1 cellular context compared by ENCODE assay signal in the genomic region with DNA sequence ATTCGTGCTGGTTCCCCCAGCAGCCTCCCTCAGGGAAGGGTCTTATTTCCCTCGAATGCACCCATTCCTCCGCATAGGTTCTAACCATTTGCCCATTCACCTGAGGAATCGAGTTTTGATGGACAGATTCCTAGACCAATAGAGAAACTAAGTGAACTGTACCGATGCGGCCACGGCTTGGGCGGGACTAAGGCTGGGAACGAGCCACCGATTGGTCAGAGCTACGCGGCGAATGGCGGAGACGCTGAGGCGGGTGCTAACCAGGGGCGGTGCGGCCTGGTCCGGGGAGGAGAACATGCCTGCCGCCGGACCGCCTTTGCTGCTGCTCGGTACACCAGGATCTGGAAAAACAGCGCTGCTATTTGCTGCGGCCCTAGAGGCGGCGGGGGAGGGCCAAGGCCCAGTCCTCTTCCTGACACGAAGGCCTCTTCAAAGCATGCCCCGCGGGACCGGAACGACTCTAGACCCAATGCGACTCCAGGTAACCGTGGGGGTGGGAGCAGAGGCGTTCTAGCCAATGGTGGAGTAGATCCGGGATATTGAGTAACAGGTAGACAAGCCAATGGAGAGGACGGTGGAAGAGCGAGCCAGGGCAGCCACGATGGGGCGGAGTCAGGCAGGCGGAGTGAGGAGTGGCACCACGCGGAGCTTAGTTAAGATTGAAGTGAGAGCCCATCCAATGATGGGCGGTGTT.
TF ChIP-seq lines count a peak whose summit lies in the region.

A gene with protein sequence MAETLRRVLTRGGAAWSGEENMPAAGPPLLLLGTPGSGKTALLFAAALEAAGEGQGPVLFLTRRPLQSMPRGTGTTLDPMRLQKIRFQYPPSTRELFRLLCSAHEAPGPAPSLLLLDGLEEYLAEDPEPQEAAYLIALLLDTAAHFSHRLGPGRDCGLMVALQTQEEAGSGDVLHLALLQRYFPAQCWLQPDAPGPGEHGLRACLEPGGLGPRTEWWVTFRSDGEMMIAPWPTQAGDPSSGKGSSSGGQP (plus strand): TSS at position 218 of the 694 bp plus-strand sequence. CDS start 15 bp downstream, at position 233.

TF ChIP-seq in HepG2, 621 proteins besides CTCF, POLR2A, EP300 and RAD21 (continued from another document and continues in another):
- TF ChIP-seq, protein P1, sequence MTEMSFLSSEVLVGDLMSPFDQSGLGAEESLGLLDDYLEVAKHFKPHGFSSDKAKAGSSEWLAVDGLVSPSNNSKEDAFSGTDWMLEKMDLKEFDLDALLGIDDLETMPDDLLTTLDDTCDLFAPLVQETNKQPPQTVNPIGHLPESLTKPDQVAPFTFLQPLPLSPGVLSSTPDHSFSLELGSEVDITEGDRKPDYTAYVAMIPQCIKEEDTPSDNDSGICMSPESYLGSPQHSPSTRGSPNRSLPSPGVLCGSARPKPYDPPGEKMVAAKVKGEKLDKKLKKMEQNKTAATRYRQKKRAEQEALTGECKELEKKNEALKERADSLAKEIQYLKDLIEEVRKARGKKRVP (CRISPR knock-in tag; IDR thresholded peaks at IDR 0.05) = 0 out of 4 replicates have a peak, but pooled peaks of 1 of the 2 experiments have one; percentile 40
- no peak for TF ChIP-seq ZSCAN12 (CRISPR knock-in tag; IDR thresholded peaks at IDR 0.05)
- TF ChIP-seq PCBP1 (IDR thresholded peaks at IDR 0.05; ENCODE audit: borderline replicate concordance, low read depth, low read length) = no peak
- TF ChIP-seq GABPB1 (CRISPR knock-in tag; IDR thresholded peaks at IDR 0.05) = peak; percentile 92
- TF ChIP-seq, protein P2, sequence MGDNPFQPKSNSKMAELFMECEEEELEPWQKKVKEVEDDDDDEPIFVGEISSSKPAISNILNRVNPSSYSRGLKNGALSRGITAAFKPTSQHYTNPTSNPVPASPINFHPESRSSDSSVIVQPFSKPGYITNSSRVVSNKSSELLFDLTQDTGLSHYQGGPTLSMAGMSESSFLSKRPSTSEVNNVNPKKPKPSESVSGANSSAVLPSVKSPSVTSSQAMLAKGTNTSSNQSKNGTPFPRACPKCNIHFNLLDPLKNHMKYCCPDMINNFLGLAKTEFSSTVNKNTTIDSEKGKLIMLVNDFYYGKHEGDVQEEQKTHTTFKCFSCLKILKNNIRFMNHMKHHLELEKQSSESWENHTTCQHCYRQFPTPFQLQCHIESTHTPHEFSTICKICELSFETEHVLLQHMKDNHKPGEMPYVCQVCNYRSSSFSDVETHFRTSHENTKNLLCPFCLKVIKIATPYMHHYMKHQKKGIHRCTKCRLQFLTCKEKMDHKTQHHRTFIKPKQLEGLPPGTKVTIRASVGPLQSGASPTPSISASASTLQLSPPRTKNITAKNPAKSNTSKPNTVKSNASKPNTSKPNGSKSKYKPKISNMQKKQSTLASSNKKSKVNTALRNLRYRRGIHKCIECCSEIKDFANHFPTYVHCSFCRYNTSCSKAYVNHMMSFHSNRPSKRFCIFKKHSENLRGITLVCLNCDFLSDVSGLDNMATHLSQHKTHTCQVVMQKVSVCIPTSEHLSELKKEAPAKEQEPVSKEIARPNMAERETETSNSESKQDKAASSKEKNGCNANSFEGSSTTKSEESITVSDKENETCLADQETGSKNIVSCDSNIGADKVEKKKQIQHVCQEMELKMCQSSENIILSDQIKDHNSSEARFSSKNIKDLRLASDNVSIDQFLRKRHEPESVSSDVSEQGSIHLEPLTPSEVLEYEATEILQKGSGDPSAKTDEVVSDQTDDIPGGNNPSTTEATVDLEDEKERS (CRISPR knock-in tag; IDR thresholded peaks at IDR 0.05) = 0 out of 2 replicates have a peak, but pooled peaks have one; percentile 42
- TF ChIP-seq ZNF747 (CRISPR knock-in tag; IDR thresholded peaks at IDR 0.05; ENCODE audit: borderline replicate concordance) = no peak
- TF ChIP-seq SNAI1 (CRISPR knock-in tag; IDR thresholded peaks at IDR 0.05; ENCODE audit: borderline replicate concordance) = no peak
- TF ChIP-seq MBD4 (IDR thresholded peaks at IDR 0.05; ENCODE audit: borderline replicate concordance, low read length) = no peak
- TF ChIP-seq ZNF30 (CRISPR knock-in tag; IDR thresholded peaks at IDR 0.05) = no peak
- peak; percentile 77; the same call in 1 of the 2 replicates for TF ChIP-seq EEA1 (CRISPR knock-in tag; IDR thresholded peaks at IDR 0.05; ENCODE audit: borderline replicate concordance)
- no peak for TF ChIP-seq ZNF234 (CRISPR knock-in tag; conservative IDR thresholded peaks at IDR 0.05)
- TF ChIP-seq ATM (IDR thresholded peaks at IDR 0.05; ENCODE audit: borderline replicate concordance) = no peak
- no peak for TF ChIP-seq PAF1 (CRISPR knock-in tag; IDR thresholded peaks at IDR 0.05)
- TF ChIP-seq ZSCAN20 (CRISPR knock-in tag; IDR thresholded peaks at IDR 0.05; ENCODE audit: borderline replicate concordance) = no peak
- TF ChIP-seq KLF9 (CRISPR knock-in tag; IDR thresholded peaks at IDR 0.05; ENCODE audit: low read depth) = no peak
- TF ChIP-seq SMAD9 (CRISPR knock-in tag; IDR thresholded peaks at IDR 0.05) = no peak
- no peak for TF ChIP-seq SRSF9 (IDR thresholded peaks at IDR 0.05; ENCODE audit: borderline replicate concordance, insufficient read depth, low read depth, low read length, poor library complexity, severe bottlenecking)
- TF ChIP-seq SSRP1 (CRISPR knock-in tag; IDR thresholded peaks at IDR 0.05) = no peak
- peak; percentile 40; the same call in 1 of the 2 replicates for TF ChIP-seq HDAC1 (CRISPR knock-in tag; IDR thresholded peaks at IDR 0.05)
- TF ChIP-seq, protein P3, sequence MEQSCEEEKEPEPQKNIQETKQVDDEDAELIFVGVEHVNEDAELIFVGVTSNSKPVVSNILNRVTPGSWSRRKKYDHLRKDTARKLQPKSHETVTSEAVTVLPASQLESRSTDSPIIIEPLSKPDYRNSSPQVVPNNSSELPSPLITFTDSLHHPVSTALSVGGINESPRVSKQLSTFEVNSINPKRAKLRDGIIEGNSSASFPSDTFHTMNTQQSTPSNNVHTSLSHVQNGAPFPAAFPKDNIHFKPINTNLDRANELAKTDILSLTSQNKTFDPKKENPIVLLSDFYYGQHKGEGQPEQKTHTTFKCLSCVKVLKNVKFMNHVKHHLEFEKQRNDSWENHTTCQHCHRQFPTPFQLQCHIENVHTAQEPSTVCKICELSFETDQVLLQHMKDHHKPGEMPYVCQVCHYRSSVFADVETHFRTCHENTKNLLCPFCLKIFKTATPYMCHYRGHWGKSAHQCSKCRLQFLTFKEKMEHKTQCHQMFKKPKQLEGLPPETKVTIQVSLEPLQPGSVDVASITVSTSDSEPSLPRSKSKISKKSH (CRISPR knock-in tag; IDR thresholded peaks at IDR 0.05; ENCODE audit: borderline replicate concordance) = peak; percentile 98
- TF ChIP-seq NR2F6 (IDR thresholded peaks at IDR 0.05) = no peak
- TF ChIP-seq NR2F6 (CRISPR knock-in tag; IDR thresholded peaks at IDR 0.05) = no peak; the same call in 1 of the 2 replicates
- TF ChIP-seq ZBTB21 (CRISPR knock-in tag; IDR thresholded peaks at IDR 0.05) = no peak
- TF ChIP-seq AGO1 (IDR thresholded peaks at IDR 0.05; ENCODE audit: low read depth, low read length, poor library complexity, severe bottlenecking) = no peak
- TF ChIP-seq HNF4A (CRISPR knock-in tag; IDR thresholded peaks at IDR 0.05) = no peak
- TF ChIP-seq, protein P4, sequence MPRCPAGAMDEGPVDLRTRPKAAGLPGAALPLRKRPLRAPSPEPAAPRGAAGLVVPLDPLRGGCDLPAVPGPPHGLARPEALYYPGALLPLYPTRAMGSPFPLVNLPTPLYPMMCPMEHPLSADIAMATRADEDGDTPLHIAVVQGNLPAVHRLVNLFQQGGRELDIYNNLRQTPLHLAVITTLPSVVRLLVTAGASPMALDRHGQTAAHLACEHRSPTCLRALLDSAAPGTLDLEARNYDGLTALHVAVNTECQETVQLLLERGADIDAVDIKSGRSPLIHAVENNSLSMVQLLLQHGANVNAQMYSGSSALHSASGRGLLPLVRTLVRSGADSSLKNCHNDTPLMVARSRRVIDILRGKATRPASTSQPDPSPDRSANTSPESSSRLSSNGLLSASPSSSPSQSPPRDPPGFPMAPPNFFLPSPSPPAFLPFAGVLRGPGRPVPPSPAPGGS (CRISPR knock-in tag; IDR thresholded peaks at IDR 0.05) = peak; percentile 92
- TF ChIP-seq MTA3 (CRISPR knock-in tag; IDR thresholded peaks at IDR 0.05) = no peak
- TF ChIP-seq POGZ (CRISPR knock-in tag; IDR thresholded peaks at IDR 0.05) = no peak
- TF ChIP-seq SOX13 (IDR thresholded peaks at IDR 0.05) = no peak
- TF ChIP-seq SOX13 (CRISPR knock-in tag; conservative IDR thresholded peaks at IDR 0.05 in 1 of 2, IDR thresholded peaks at IDR 0.05 in 1 of 2) = no peak
- 0 out of 2 replicates have a peak, but pooled peaks have one; percentile 54 for TF ChIP-seq KLF12 (CRISPR knock-in tag; IDR thresholded peaks at IDR 0.05; ENCODE audit: borderline replicate concordance)
- TF ChIP-seq HNF4G (IDR thresholded peaks at IDR 0.05; ENCODE audit: borderline replicate concordance, low read depth, low read length) = no peak
- TF ChIP-seq HNF4G (CRISPR knock-in tag; IDR thresholded peaks at IDR 0.05; ENCODE audit: borderline replicate concordance, low read depth) = no peak
- TF ChIP-seq PHF8 (CRISPR knock-in tag; IDR thresholded peaks at IDR 0.05) = peak; percentile 99
- TF ChIP-seq SUZ12 (IDR thresholded peaks at IDR 0.05; ENCODE audit: low read depth, low read length) = no peak
- no peak for TF ChIP-seq POLR2AphosphoS2 (IDR thresholded peaks at IDR 0.05; ENCODE audit: low read depth, low read length)
- TF ChIP-seq NR2F2 (IDR thresholded peaks at IDR 0.05; ENCODE audit: borderline replicate concordance, low read depth) = no peak
- TF ChIP-seq, protein P5, sequence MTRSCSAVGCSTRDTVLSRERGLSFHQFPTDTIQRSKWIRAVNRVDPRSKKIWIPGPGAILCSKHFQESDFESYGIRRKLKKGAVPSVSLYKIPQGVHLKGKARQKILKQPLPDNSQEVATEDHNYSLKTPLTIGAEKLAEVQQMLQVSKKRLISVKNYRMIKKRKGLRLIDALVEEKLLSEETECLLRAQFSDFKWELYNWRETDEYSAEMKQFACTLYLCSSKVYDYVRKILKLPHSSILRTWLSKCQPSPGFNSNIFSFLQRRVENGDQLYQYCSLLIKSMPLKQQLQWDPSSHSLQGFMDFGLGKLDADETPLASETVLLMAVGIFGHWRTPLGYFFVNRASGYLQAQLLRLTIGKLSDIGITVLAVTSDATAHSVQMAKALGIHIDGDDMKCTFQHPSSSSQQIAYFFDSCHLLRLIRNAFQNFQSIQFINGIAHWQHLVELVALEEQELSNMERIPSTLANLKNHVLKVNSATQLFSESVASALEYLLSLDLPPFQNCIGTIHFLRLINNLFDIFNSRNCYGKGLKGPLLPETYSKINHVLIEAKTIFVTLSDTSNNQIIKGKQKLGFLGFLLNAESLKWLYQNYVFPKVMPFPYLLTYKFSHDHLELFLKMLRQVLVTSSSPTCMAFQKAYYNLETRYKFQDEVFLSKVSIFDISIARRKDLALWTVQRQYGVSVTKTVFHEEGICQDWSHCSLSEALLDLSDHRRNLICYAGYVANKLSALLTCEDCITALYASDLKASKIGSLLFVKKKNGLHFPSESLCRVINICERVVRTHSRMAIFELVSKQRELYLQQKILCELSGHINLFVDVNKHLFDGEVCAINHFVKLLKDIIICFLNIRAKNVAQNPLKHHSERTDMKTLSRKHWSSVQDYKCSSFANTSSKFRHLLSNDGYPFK (CRISPR knock-in tag; IDR thresholded peaks at IDR 0.05; ENCODE audit: borderline replicate concordance) = peak; percentile 71; the same call in 1 of the 2 replicates
- TF ChIP-seq NFYB (CRISPR knock-in tag; IDR thresholded peaks at IDR 0.05) = peak; percentile 85
- TF ChIP-seq, protein P6, sequence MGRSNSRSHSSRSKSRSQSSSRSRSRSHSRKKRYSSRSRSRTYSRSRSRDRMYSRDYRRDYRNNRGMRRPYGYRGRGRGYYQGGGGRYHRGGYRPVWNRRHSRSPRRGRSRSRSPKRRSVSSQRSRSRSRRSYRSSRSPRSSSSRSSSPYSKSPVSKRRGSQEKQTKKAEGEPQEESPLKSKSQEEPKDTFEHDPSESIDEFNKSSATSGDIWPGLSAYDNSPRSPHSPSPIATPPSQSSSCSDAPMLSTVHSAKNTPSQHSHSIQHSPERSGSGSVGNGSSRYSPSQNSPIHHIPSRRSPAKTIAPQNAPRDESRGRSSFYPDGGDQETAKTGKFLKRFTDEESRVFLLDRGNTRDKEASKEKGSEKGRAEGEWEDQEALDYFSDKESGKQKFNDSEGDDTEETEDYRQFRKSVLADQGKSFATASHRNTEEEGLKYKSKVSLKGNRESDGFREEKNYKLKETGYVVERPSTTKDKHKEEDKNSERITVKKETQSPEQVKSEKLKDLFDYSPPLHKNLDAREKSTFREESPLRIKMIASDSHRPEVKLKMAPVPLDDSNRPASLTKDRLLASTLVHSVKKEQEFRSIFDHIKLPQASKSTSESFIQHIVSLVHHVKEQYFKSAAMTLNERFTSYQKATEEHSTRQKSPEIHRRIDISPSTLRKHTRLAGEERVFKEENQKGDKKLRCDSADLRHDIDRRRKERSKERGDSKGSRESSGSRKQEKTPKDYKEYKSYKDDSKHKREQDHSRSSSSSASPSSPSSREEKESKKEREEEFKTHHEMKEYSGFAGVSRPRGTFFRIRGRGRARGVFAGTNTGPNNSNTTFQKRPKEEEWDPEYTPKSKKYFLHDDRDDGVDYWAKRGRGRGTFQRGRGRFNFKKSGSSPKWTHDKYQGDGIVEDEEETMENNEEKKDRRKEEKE (IDR thresholded peaks at IDR 0.05) = no peak
- no peak for TF ChIP-seq ZNF577 (CRISPR knock-in tag; IDR thresholded peaks at IDR 0.05; ENCODE audit: borderline replicate concordance, low read depth)
- TF ChIP-seq MAZ (IDR thresholded peaks at IDR 0.05; ENCODE audit: borderline replicate concordance, low read depth, low read length) = 0 out of 2 replicates have a peak, but pooled peaks have one; percentile 22
- peak; percentile 84 for TF ChIP-seq MAZ (CRISPR knock-in tag; IDR thresholded peaks at IDR 0.05; ENCODE audit: low read depth)
- TF ChIP-seq, protein P7, sequence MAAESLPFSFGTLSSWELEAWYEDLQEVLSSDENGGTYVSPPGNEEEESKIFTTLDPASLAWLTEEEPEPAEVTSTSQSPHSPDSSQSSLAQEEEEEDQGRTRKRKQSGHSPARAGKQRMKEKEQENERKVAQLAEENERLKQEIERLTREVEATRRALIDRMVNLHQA (CRISPR knock-in tag; IDR thresholded peaks at IDR 0.05) = no peak
- TF ChIP-seq, protein P8, sequence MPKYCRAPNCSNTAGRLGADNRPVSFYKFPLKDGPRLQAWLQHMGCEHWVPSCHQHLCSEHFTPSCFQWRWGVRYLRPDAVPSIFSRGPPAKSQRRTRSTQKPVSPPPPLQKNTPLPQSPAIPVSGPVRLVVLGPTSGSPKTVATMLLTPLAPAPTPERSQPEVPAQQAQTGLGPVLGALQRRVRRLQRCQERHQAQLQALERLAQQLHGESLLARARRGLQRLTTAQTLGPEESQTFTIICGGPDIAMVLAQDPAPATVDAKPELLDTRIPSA (CRISPR knock-in tag; IDR thresholded peaks at IDR 0.05; ENCODE audit: borderline replicate concordance) = no peak
- TF ChIP-seq ZNF430 (CRISPR knock-in tag; IDR thresholded peaks at IDR 0.05) = no peak
- TF ChIP-seq GTF2F1 (IDR thresholded peaks at IDR 0.05; ENCODE audit: low read length) = no peak
- TF ChIP-seq MEIS2 (CRISPR knock-in tag; IDR thresholded peaks at IDR 0.05) = peak; percentile 40; the same call in 1 of the 2 replicates
